Comparison of ENCODE assay signal across 1 cellular context in the genomic region with DNA sequence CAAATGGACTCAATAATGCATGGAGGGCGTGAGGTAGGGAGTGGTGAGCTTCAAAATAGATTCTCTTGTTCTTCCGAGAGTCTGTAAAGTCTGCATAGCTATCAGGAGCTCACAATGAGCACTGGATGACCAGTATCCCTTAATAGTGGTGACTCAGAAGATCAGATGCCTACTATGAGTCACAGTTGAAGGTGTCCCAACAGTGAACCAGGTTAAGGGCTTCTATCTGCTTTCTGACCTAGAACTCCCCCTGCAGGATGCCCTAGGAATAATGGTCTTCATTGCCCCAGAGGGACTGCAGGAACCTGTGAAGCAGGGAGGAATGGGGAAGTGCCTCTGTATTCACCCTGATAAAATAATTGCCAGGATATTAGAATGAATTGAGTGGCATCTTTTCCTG.
A peak's percentile ranks its signal among the peaks of the same experiment; 100 is the strongest.
TF ChIP-seq lines count a peak whose summit lies in the region.

No MANE protein-coding gene starts in this region.

TF ChIP-seq in HepG2, 621 proteins besides CTCF, POLR2A, EP300 and RAD21 (continued from another document):
- TF ChIP-seq, protein P1, sequence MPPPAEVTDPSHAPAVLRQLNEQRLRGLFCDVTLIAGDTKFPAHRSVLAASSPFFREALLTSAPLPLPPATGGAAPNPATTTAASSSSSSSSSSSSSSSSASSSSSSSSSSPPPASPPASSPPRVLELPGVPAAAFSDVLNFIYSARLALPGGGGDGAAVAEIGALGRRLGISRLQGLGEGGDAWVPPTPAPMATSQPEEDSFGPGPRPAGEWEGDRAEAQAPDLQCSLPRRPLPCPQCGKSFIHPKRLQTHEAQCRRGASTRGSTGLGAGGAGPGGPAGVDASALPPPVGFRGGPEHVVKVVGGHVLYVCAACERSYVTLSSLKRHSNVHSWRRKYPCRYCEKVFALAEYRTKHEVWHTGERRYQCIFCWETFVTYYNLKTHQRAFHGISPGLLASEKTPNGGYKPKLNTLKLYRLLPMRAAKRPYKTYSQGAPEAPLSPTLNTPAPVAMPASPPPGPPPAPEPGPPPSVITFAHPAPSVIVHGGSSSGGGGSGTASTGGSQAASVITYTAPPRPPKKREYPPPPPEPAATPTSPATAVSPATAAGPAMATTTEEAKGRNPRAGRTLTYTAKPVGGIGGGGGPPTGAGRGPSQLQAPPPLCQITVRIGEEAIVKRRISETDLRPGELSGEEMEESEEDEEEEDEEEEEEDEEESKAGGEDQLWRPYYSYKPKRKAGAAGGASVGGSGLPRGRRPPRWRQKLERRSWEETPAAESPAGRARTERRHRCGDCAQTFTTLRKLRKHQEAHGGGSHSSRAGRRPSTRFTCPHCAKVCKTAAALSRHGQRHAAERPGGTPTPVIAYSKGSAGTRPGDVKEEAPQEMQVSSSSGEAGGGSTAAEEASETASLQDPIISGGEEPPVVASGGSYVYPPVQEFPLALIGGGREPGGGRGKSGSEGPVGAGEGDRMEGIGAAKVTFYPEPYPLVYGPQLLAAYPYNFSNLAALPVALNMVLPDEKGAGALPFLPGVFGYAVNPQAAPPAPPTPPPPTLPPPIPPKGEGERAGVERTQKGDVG (CRISPR knock-in tag; IDR thresholded peaks at IDR 0.05; ENCODE audit: borderline replicate concordance) = no peak
- TF ChIP-seq CREB1 (IDR thresholded peaks at IDR 0.05) = peak; percentile 17; the same call in 1 of the 2 replicates
- TF ChIP-seq CREB1 (CRISPR knock-in tag; IDR thresholded peaks at IDR 0.05) = no peak
- TF ChIP-seq ZNF383 (CRISPR knock-in tag; IDR thresholded peaks at IDR 0.05; ENCODE audit: borderline replicate concordance) = no peak
- no peak for TF ChIP-seq MIXL1 (CRISPR knock-in tag; IDR thresholded peaks at IDR 0.05)
- peak; percentile 76 for TF ChIP-seq ZKSCAN1 (IDR thresholded peaks at IDR 0.05; ENCODE audit: low read length)
- no peak for TF ChIP-seq FOSL1 (CRISPR knock-in tag; IDR thresholded peaks at IDR 0.05; ENCODE audit: borderline replicate concordance)
- TF ChIP-seq ZNF546 (CRISPR knock-in tag; conservative IDR thresholded peaks at IDR 0.05) = no peak
- TF ChIP-seq, protein P2, sequence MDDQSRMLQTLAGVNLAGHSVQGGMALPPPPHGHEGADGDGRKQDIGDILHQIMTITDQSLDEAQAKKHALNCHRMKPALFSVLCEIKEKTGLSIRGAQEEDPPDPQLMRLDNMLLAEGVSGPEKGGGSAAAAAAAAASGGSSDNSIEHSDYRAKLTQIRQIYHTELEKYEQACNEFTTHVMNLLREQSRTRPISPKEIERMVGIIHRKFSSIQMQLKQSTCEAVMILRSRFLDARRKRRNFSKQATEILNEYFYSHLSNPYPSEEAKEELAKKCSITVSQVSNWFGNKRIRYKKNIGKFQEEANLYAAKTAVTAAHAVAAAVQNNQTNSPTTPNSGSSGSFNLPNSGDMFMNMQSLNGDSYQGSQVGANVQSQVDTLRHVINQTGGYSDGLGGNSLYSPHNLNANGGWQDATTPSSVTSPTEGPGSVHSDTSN (CRISPR knock-in tag; IDR thresholded peaks at IDR 0.05; ENCODE audit: borderline replicate concordance) = no peak
- no peak for TF ChIP-seq POGZ (CRISPR knock-in tag; IDR thresholded peaks at IDR 0.05)
- TF ChIP-seq, protein P3, sequence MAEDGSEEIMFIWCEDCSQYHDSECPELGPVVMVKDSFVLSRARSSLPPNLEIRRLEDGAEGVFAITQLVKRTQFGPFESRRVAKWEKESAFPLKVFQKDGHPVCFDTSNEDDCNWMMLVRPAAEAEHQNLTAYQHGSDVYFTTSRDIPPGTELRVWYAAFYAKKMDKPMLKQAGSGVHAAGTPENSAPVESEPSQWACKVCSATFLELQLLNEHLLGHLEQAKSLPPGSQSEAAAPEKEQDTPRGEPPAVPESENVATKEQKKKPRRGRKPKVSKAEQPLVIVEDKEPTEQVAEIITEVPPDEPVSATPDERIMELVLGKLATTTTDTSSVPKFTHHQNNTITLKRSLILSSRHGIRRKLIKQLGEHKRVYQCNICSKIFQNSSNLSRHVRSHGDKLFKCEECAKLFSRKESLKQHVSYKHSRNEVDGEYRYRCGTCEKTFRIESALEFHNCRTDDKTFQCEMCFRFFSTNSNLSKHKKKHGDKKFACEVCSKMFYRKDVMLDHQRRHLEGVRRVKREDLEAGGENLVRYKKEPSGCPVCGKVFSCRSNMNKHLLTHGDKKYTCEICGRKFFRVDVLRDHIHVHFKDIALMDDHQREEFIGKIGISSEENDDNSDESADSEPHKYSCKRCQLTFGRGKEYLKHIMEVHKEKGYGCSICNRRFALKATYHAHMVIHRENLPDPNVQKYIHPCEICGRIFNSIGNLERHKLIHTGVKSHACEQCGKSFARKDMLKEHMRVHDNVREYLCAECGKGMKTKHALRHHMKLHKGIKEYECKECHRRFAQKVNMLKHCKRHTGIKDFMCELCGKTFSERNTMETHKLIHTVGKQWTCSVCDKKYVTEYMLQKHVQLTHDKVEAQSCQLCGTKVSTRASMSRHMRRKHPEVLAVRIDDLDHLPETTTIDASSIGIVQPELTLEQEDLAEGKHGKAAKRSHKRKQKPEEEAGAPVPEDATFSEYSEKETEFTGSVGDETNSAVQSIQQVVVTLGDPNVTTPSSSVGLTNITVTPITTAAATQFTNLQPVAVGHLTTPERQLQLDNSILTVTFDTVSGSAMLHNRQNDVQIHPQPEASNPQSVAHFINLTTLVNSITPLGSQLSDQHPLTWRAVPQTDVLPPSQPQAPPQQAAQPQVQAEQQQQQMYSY (CRISPR knock-in tag; IDR thresholded peaks at IDR 0.05) = no peak
